Comparison of ENCODE assay signal across 26 cellular contexts in genomic region chr14:67833403-67833802, GRCh38.
"Had no signal": no experiment of that assay in that cellular context is flagged by ENCODE, and none has a peak within 500 bp of the region (broad histone marks: within the 10 kb centered on the region; RNA-seq: fewer than 3 reads in every experiment).

No MANE protein-coding gene starts in this region.

- H3K4me3 Mint-ChIP-seq: immature natural killer cell; naive thymus-derived CD8-positive, alpha-beta T cell; nephron progenitor cell; stimulated activated effector memory CD8-positive, alpha-beta T cell treated with anti-CD3 and anti-CD28 coated beads, Interleukin-12 subunit alpha, Interleukin-12 subunit beta, amount 100 ng/mL, for 72 hours had no signal

- H3K9me3 ChIP-seq: esophagus muscularis mucosa, prostate gland, stomach, thyroid gland had no signal

- H3K4me1 Mint-ChIP-seq: nephron progenitor cell; stimulated activated effector memory CD8-positive, alpha-beta T cell treated with anti-CD3 and anti-CD28 coated beads, Interleukin-12 subunit alpha, Interleukin-12 subunit beta, amount 100 ng/mL, for 72 hours had no signal

- FAIRE-seq: endometrium, frontal cortex had no signal

- DNase-seq: dermis blood vessel endothelial cell; effector memory CD4-positive, alpha-beta T cell; hypothalamus; immature natural killer cell; islet precursor cell; mesendoderm; naive thymus-derived CD8-positive, alpha-beta T cell; nephron progenitor cell; nucleus accumbens; stimulated activated CD4-positive, alpha-beta T cell treated with anti-CD3 and anti-CD28 coated beads, Interleukin-12 subunit alpha, Interleukin-12 subunit beta, amount 100 ng/mL, for 4 hours; stimulated activated CD4-positive, alpha-beta T cell treated with anti-CD3 and anti-CD28 coated beads, Interleukin-1b, Interleukin-23, amount 100 ng/mL, for 48 hours; stimulated activated CD4-positive, alpha-beta T cell treated with anti-CD3 and anti-CD28 coated beads, Interleukin-4, amount 100 ng/mL, for 1 hour; stimulated activated naive CD4-positive, alpha-beta T cell treated with Interleukin-2 at 50 U/mL for 16 hours; stomach; thyroid gland; trophoblast cell had no signal

- H3K27me3 Mint-ChIP-seq: naive thymus-derived CD8-positive, alpha-beta T cell had no signal

- H3K27ac Mint-ChIP-seq: immature natural killer cell; nephron progenitor cell; stimulated activated effector memory CD8-positive, alpha-beta T cell treated with anti-CD3 and anti-CD28 coated beads, Interleukin-12 subunit alpha, Interleukin-12 subunit beta, amount 100 ng/mL, for 72 hours had no signal

- H3K4me1 ChIP-seq: esophagus muscularis mucosa, prostate gland, right atrium auricular region, thyroid gland had no signal

- H3K36me3 Mint-ChIP-seq: stimulated activated effector memory CD8-positive, alpha-beta T cell treated with anti-CD3 and anti-CD28 coated beads, Interleukin-12 subunit alpha, Interleukin-12 subunit beta, amount 100 ng/mL, for 72 hours had no signal

- H3K4me3 ChIP-seq: coronary artery, esophagus muscularis mucosa, lung, prostate gland, right atrium auricular region, smooth muscle cell, stomach, thyroid gland had no signal

- H3K36me3 ChIP-seq: esophagus muscularis mucosa, prostate gland, right atrium auricular region, stomach, thyroid gland had no signal

- H3K9me3 Mint-ChIP-seq: immature natural killer cell; stimulated activated effector memory CD8-positive, alpha-beta T cell treated with anti-CD3 and anti-CD28 coated beads, Interleukin-12 subunit alpha, Interleukin-12 subunit beta, amount 100 ng/mL, for 72 hours had no signal

- ATAC-seq: naive thymus-derived CD8-positive, alpha-beta T cell; sciatic nerve; stimulated activated effector memory CD8-positive, alpha-beta T cell treated with anti-CD3 and anti-CD28 coated beads, Interleukin-12 subunit alpha, Interleukin-12 subunit beta, amount 100 ng/mL, for 72 hours had no signal

- H3K27ac ChIP-seq: coronary artery, esophagus muscularis mucosa, prostate gland, right atrium auricular region, stomach, thyroid gland had no signal

- H3K27me3 ChIP-seq: esophagus muscularis mucosa, right atrium auricular region, stomach, thyroid gland had no signal
